Comparison of ENCODE assay signal across 9 cellular contexts in the genomic region with DNA sequence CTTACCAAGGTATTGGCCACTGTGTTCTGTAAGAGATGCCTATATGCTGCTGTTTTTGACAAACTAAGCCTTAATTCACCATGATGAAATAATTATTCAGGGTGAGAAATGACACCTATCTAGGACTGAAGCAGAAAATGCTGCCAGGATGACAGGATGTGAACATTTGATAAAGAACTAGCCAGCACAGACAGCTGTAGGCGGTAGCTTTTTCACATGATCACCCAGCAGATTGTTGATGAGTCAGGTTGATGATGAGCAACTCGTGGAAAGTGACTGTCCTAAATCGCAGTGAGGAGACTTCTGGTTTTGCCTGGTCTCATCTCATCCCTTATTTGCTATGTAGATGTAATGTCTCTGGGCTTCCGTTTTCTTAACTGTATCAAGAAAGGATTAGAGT.
DNase-seq lines count a peak whose midpoint lies in the region; ATAC-seq, FAIRE-seq and TF ChIP-seq lines count a peak whose summit lies in the region.
"Had no signal": no experiment of that assay in that cellular context is flagged by ENCODE, and none has a peak within 500 bp of the region (broad histone marks: within the 10 kb centered on the region; RNA-seq: fewer than 3 reads in every experiment).

No MANE protein-coding gene starts in this region.

- H3K36me3 ChIP-seq in right lobe of liver (no peaks in the 10 kb centered on the region), HepG2 (replicated peaks in 1 of 2; ENCODE audit: control insufficient read depth in 1 of 2, insufficient read depth in 2 of 2, low read length in 2 of 2) (peaks cover 15 to 59% of the 10 kb centered on the region in 2 experiments), H1 (ENCODE audit: control insufficient read depth in 2 of 4, insufficient read depth in 4 of 4, low read length in 3 of 4) (no peaks in the 10 kb centered on the region)
- H3K36me3 ChIP-seq: cardiac muscle cell had no signal

- H3K18ac ChIP-seq in H1 (ENCODE audit: extremely low read depth, low read length), result no peak overlapping the region

- intact Hi-C loops in right lobe of liver (cut with DNase I) (no loop called here), HepG2 (cut with micrococcal nuclease; ENCODE audit: unreplicated experiment) (no loop called here)

- no peaks in the 10 kb centered on the region for H3K23me2 ChIP-seq in H1 (ENCODE audit: low read depth, low read length)

- H3K9ac ChIP-seq in HepG2 (ENCODE audit: insufficient read depth, low read depth, low read length) (no peak overlapping the region), H1 (replicated peaks in 1 of 4; ENCODE audit: extremely low read depth in 1 of 4, low read depth in 3 of 4, low read length in 3 of 4) (no peak overlapping the region)

- no peak overlapping the region for H4K8ac ChIP-seq in H1 (ENCODE audit: extremely low read depth, insufficient read depth, low read length)

- H3K14ac ChIP-seq in H1 (ENCODE audit: insufficient read length), result no peak overlapping the region

- CTCF ChIA-PET in HepG2 (lab: Yijun Ruan, JAX; ENCODE audit: low intra/inter-chr PET ratio, low total read pairs) (no interaction called here), H1 (lab: Charles Lee; ENCODE audit: partially characterized antibody) (interaction anchor here (0.6 to 1.3 kb wide), 3 partner anchors 63 to 548 kb away, joined by 3 to 4 read pairs (median 4); no protein-coding TSS in a partner anchor)

- no peak overlapping the region for H2BK12ac ChIP-seq in H1 (ENCODE audit: low read depth, low read length)

- H3K4me1 ChIP-seq in right lobe of liver (no peaks in the 10 kb centered on the region), HepG2 (ENCODE audit: insufficient read depth, low read length) (no peaks in the 10 kb centered on the region), H1 (replicated peaks in 1 of 4; ENCODE audit: control insufficient read depth in 3 of 4, insufficient read depth in 4 of 4, low read length in 3 of 4) (peaks cover 0 to 6% (median 3%) of the 10 kb centered on the region in 4 experiments; a peak in 4 of 7 replicates)

- no peak overlapping the region for H4K91ac ChIP-seq in H1 (replicated peaks; ENCODE audit: insufficient read length, low read length)

- POLR2A ChIA-PET in HepG2 (lab: Yijun Ruan, JAX), result no interaction called here
- POLR2A ChIA-PET in H1 (lab: Charles Lee; ENCODE audit: partially characterized antibody), result no interaction called here

- TF ChIP-seq RAD21 in HepG2 (CRISPR knock-in tag; IDR thresholded peaks at IDR 0.05), result no peak
- TF ChIP-seq RAD21 in H1 (IDR thresholded peaks at IDR 0.05 in 1 of 2, conservative IDR thresholded peaks at IDR 0.05 in 1 of 2; ENCODE audit: low read depth in 2 of 2, low read length in 2 of 2), result no peak

- H2BK5ac ChIP-seq in H1 (ENCODE audit: low read depth, low read length), result no peak overlapping the region

- no peak overlapping the region for H2BK15ac ChIP-seq in H1 (ENCODE audit: low read length)

- WGBS in right lobe of liver (ENCODE audit: insufficient coverage, low coverage, low lambda C conversion rate, missing lambda C conversion rate), result 33% methylated on average over 3 of the region's 4 CpGs
- 95% methylated on average over 4 of the region's 4 CpGs for WGBS in HepG2 (ENCODE audit: low lambda C conversion rate)
- WGBS in H1 (ENCODE audit: extremely low coverage in 1 of 2, insufficient coverage in 1 of 2, insufficient read length in 1 of 2, insufficient replicate concordance in 2 of 2, low coverage in 1 of 2, low lambda C conversion rate in 2 of 2, missing lambda C conversion rate in 1 of 2), 2 experiments, result 90% methylated on average over 4 of the region's 4 CpGs; no CpG with 5 or more reads in 1 of the 2 experiments

- H2BK20ac ChIP-seq in H1 (ENCODE audit: low read length), result no peak overlapping the region

- H3K23ac ChIP-seq in H1 (ENCODE audit: insufficient read length), result peak overlapping the region; percentile 57

- no peak for TF ChIP-seq EP300 in HepG2 (IDR thresholded peaks at IDR 0.05; ENCODE audit: low read depth in 2 of 2, low read length in 2 of 2)
- no peak for TF ChIP-seq EP300 in HepG2 (CRISPR knock-in tag; IDR thresholded peaks at IDR 0.05; ENCODE audit: borderline replicate concordance)
- TF ChIP-seq EP300 in H1 (IDR thresholded peaks at IDR 0.05; ENCODE audit: borderline replicate concordance in 1 of 2, low read depth in 2 of 2, low read length in 2 of 2), result no peak

- no peak overlapping the region for H4K5ac ChIP-seq in H1 (ENCODE audit: insufficient read length, low read depth, low read length)

- FAIRE-seq in HepG2 (lab: Jason Lieb, UNC), result no peak
- no peak for FAIRE-seq in H1 (lab: Jason Lieb, UNC)
- no peak for FAIRE-seq in D721Med (lab: Jason Lieb, UNC)

- H3K79me1 ChIP-seq in H1 (ENCODE audit: low read depth, low read length), result no peaks in the 10 kb centered on the region; the same call in 1 of the 2 replicates

- DNase-seq in right lobe of liver, result no peak
- DNase-seq in HepG2 (ENCODE audit: low spot score), result no peak
- DNase-seq in SIG-M5 treated with dmso at 0.1 percent for 504 hours (lab: John Stamatoyannopoulos, UW; ENCODE audit: unreplicated experiment), result peak; percentile 63
- DNase-seq in H1 (ENCODE audit: low read depth in 1 of 2, low spot score in 2 of 2), result no peak
- DNase-seq in stimulated activated CD4-positive, alpha-beta T cell treated with anti-CD3 and anti-CD28 coated beads, Interleukin-12 subunit alpha, Interleukin-12 subunit beta, amount 100 ng/mL, for 24 hours (ENCODE audit: low read depth in 2 of 2), result peak; percentile 12 to 30
- no peak for DNase-seq in D721Med (ENCODE audit: insufficient read length, low spot score)
- no peak for DNase-seq in OCI-M2 (lab: John Stamatoyannopoulos, UW; ENCODE audit: unreplicated experiment)

- no TSS peak for BruUV-seq in HepG2 (replicated peaks; lab: Mats Ljungman, UMichigan)

- no peak overlapping the region for H2AK5ac ChIP-seq in H1 (ENCODE audit: low read depth, low read length)

- H3K56ac ChIP-seq in H1 (replicated peaks; ENCODE audit: insufficient read length, low read depth, low read length), result no peak overlapping the region

- H3K79me2 ChIP-seq in HepG2 (ENCODE audit: insufficient read depth, low read length) (peaks cover 4% of the 10 kb centered on the region), H1 (ENCODE audit: control insufficient read depth in 1 of 2, insufficient read depth in 2 of 2, low read length in 2 of 2) (0 out of 4 replicates have a peak, but pooled peaks cover 0 to 4% of the 10 kb centered on the region in 2 experiments)

- H3K27ac ChIP-seq in right lobe of liver (no peak overlapping the region), HepG2 (ENCODE audit: extremely low read length, insufficient read depth, low read length) (no peak overlapping the region), H1 (ENCODE audit: low read depth, low read length) (no peak overlapping the region)
- H3K27ac ChIP-seq: cardiac muscle cell had no signal

- H3K4me2 ChIP-seq in HepG2 (ENCODE audit: low read depth, low read length) (no peak overlapping the region), H1 (ENCODE audit: insufficient read depth in 1 of 2, low read depth in 2 of 2, low read length in 2 of 2) (no peak overlapping the region)

- H4K20me1 ChIP-seq in HepG2 (ENCODE audit: insufficient read depth, low read length), result no peaks in the 10 kb centered on the region
- H4K20me1 ChIP-seq in H1 (replicated peaks in 1 of 2; ENCODE audit: control insufficient read depth in 1 of 2, insufficient read depth in 2 of 2, low read length in 2 of 2), result no peaks in the 10 kb centered on the region

- H3K4me3 ChIP-seq in right lobe of liver, result no peak overlapping the region
- H3K4me3 ChIP-seq in HepG2 (replicated peaks in 1 of 3; ENCODE audit: insufficient read depth in 1 of 3, low read depth in 2 of 3, low read length in 3 of 3), result no peak overlapping the region
- no peak overlapping the region for H3K4me3 ChIP-seq in H1 (ENCODE audit: extremely low read depth in 1 of 4, insufficient read depth in 2 of 4, low read depth in 3 of 4, low read length in 4 of 4)
- H3K4me3 ChIP-seq: cardiac muscle cell had no signal

- in situ Hi-C loops in HepG2 (cut with HindIII; ENCODE audit: extremely low pct_ligation_motif_present, low pct_unique_long_range_greater_than_20kb), result no loop called here

- peak; percentile 47 to 80 (median 70) for ATAC-seq in right lobe of liver
- ATAC-seq in HepG2, result no peak
- peak; percentile 94 for ATAC-seq in HG03060 (IDR thresholded peaks at IDR 0.05; ENCODE audit: low read depth, unreplicated experiment)

- H3K27me3 ChIP-seq in right lobe of liver (no peaks in the 10 kb centered on the region), HepG2 (ENCODE audit: control insufficient read depth in 1 of 2, insufficient read depth in 2 of 2, low read length in 2 of 2) (no peaks in the 10 kb centered on the region), H1 (replicated peaks in 1 of 4; ENCODE audit: control insufficient read depth in 3 of 4, extremely low read depth in 1 of 4, insufficient read depth in 3 of 4, low read length in 3 of 4) (no peaks in the 10 kb centered on the region)
- H3K27me3 ChIP-seq: cardiac muscle cell had no signal

- H3K9me3 ChIP-seq in right lobe of liver (no peaks in the 10 kb centered on the region), HepG2 (ENCODE audit: low read length) (no peaks in the 10 kb centered on the region), H1 (ENCODE audit: insufficient read depth in 2 of 2, low read depth in 1 of 2, low read length in 1 of 2) (no peaks in the 10 kb centered on the region)

- H2AFZ ChIP-seq in HepG2 (ENCODE audit: low read length) (no peak overlapping the region), H1 (ENCODE audit: low read length) (no peak overlapping the region)

- TF ChIP-seq CTCF in right lobe of liver (IDR thresholded peaks at IDR 0.05), result no peak
- TF ChIP-seq CTCF in HepG2 (CRISPR knock-in tag; IDR thresholded peaks at IDR 0.05), result no peak
- TF ChIP-seq CTCF in H1 (IDR thresholded peaks at IDR 0.05; ENCODE audit: control extremely low read depth in 1 of 3, insufficient read depth in 1 of 3, low read depth in 1 of 3, low read length in 3 of 3), result no peak
- no peak for TF ChIP-seq CTCF in D721Med (IDR thresholded peaks at IDR 0.05; ENCODE audit: insufficient read depth, missing control alignments)

- no peak overlapping the region for H3K4ac ChIP-seq in H1 (replicated peaks; ENCODE audit: insufficient read length, low read depth, low read length)

- TF ChIP-seq POLR2A in right lobe of liver (IDR thresholded peaks at IDR 0.05) (no peak), HepG2 (IDR thresholded peaks at IDR 0.05; ENCODE audit: insufficient read depth in 1 of 2, low read depth in 2 of 2, low read length in 2 of 2) (no peak), H1 (IDR thresholded peaks at IDR 0.05; ENCODE audit: control extremely low read depth in 1 of 2, low read depth in 2 of 2, low read length in 2 of 2) (no peak)

- H2BK120ac ChIP-seq in H1 (replicated peaks; ENCODE audit: low read depth, low read length), result no peak overlapping the region

TF ChIP-seq in HepG2, 621 proteins besides CTCF, POLR2A, EP300 and RAD21 (continues in another document):
- no peak for TF ChIP-seq GLI4 (CRISPR knock-in tag; IDR thresholded peaks at IDR 0.05; ENCODE audit: borderline replicate concordance)
- TF ChIP-seq NFYC (CRISPR knock-in tag; IDR thresholded peaks at IDR 0.05), result no peak

TF ChIP-seq in H1, 55 proteins besides CTCF, POLR2A, EP300 and RAD21 (continues in another document):
- TF ChIP-seq CHD1 (IDR thresholded peaks at IDR 0.05; ENCODE audit: low read depth, low read length) (no peak), BRCA1 (IDR thresholded peaks at IDR 0.05; ENCODE audit: low read depth, low read length) (no peak), RNF2 (IDR thresholded peaks at IDR 0.05; ENCODE audit: borderline replicate concordance, low read depth, low read length, missing control alignments, poor library complexity, severe bottlenecking) (no peak)

Comparison
In these comparisons a context has a peak if more than half of its experiments do, and no peak if none do; other contexts are left out.
1. DNase-seq: peak in SIG-M5 treated with dmso at 0.1 percent for 504 hours (single experiment) and stimulated activated CD4-positive, alpha-beta T cell treated with anti-CD3 and anti-CD28 coated beads, Interleukin-12 subunit alpha, Interleukin-12 subunit beta, amount 100 ng/mL, for 24 hours (2 of 2); none in right lobe of liver (0 of 3), HepG2 (single experiment), H1 (0 of 2), D721Med (single experiment) and OCI-M2 (single experiment).